Comparison of ENCODE assay signal across 18 cellular contexts in genomic region chr7:452791-453455, GRCh38.
DNase-seq lines count a peak whose midpoint lies in the region; ATAC-seq and TF ChIP-seq lines count a peak whose summit lies in the region.
"Had no signal": no experiment of that assay in that cellular context is flagged by ENCODE, and none has a peak within 500 bp of the region (broad histone marks: within the 10 kb centered on the region; RNA-seq: fewer than 3 reads in every experiment).

No MANE protein-coding gene starts in this region.

- H3K4me3 Mint-ChIP-seq in stimulated activated effector memory CD8-positive, alpha-beta T cell treated with anti-CD3 and anti-CD28 coated beads, Interleukin-12 subunit alpha, Interleukin-12 subunit beta, amount 100 ng/mL, for 72 hours = no peak overlapping the region
- H3K4me3 Mint-ChIP-seq: activated T-helper 17 cell treated with anti-CD3 and anti-CD28 coated beads, Interleukin-2, amount 50 U/mL, for 72 hours; dendritic cell treated with granulocyte-macrophage colony-stimulating factor and Interleukin-4, amounts not matched to agents 40 ng/mL and 50 ng/mL, for 4 days had no signal

- H3K36me3 ChIP-seq in ES-I3 (ENCODE audit: insufficient read depth, low read length) = no peaks in the 10 kb centered on the region
- H3K36me3 ChIP-seq in HEK293 (ENCODE audit: control insufficient read depth in 2 of 2, insufficient read depth in 1 of 2, low read length in 2 of 2) = no peaks in the 10 kb centered on the region
- no peaks in the 10 kb centered on the region for H3K36me3 ChIP-seq in hepatocyte (replicated peaks; ENCODE audit: insufficient read depth, low read depth)
- no peaks in the 10 kb centered on the region for H3K36me3 ChIP-seq in osteoblast (ENCODE audit: insufficient read depth, low read length)

- H4K20me1 ChIP-seq in hepatocyte (ENCODE audit: insufficient read depth, poor library complexity, severe bottlenecking) = no peaks in the 10 kb centered on the region
- no peaks in the 10 kb centered on the region for H4K20me1 ChIP-seq in osteoblast (ENCODE audit: insufficient read depth, low read length)

- H3K4me2 ChIP-seq in hepatocyte (peak overlapping the region; percentile 56), osteoblast (ENCODE audit: insufficient read depth, low read length) (peak overlapping the region; percentile 65)

- no peaks in the 10 kb centered on the region for H3K9me3 Mint-ChIP-seq in stimulated activated effector memory CD8-positive, alpha-beta T cell treated with anti-CD3 and anti-CD28 coated beads, Interleukin-12 subunit alpha, Interleukin-12 subunit beta, amount 100 ng/mL, for 72 hours
- H3K9me3 Mint-ChIP-seq: activated T-helper 17 cell treated with anti-CD3 and anti-CD28 coated beads, Interleukin-2, amount 50 U/mL, for 72 hours; dendritic cell treated with granulocyte-macrophage colony-stimulating factor and Interleukin-4, amounts not matched to agents 40 ng/mL and 50 ng/mL, for 4 days had no signal

- H3K4me1 Mint-ChIP-seq in stimulated activated effector memory CD8-positive, alpha-beta T cell treated with anti-CD3 and anti-CD28 coated beads, Interleukin-12 subunit alpha, Interleukin-12 subunit beta, amount 100 ng/mL, for 72 hours = peaks cover 18% of the 10 kb centered on the region

- CTCF ChIA-PET in HEK293 (lab: Yijun Ruan, JAX) = no interaction called here

- H3K79me2 ChIP-seq in hepatocyte (no peaks in the 10 kb centered on the region), osteoblast (ENCODE audit: insufficient read depth, low read length) (no peaks in the 10 kb centered on the region)

- H3K36me3 Mint-ChIP-seq in stimulated activated effector memory CD8-positive, alpha-beta T cell treated with anti-CD3 and anti-CD28 coated beads, Interleukin-12 subunit alpha, Interleukin-12 subunit beta, amount 100 ng/mL, for 72 hours = no peaks in the 10 kb centered on the region

- TF ChIP-seq CTCF in HEK293 (tag by site-specific recombination; IDR thresholded peaks at IDR 0.05) (no peak), hepatocyte (IDR thresholded peaks at IDR 0.05; ENCODE audit: poor library complexity) (no peak), osteoblast (IDR thresholded peaks at IDR 0.05; ENCODE audit: extremely low read depth, low read depth, low read length) (no peak)

- no peaks in the 10 kb centered on the region for H3K9me3 ChIP-seq in ES-I3 (ENCODE audit: control insufficient read depth, insufficient read depth, low read length)
- no peaks in the 10 kb centered on the region for H3K9me3 ChIP-seq in HEK293 (ENCODE audit: control insufficient read depth, insufficient read depth, low read depth, low read length)
- H3K9me3 ChIP-seq in hepatocyte (ENCODE audit: low read depth) = no peaks in the 10 kb centered on the region
- no peaks in the 10 kb centered on the region for H3K9me3 ChIP-seq in osteoblast (ENCODE audit: low read depth, low read length)

- peak overlapping the region; percentile 50; the same call in 1 of the 2 replicates for H3K9ac ChIP-seq in ES-I3 (ENCODE audit: low read depth, low read length)

- H3K27ac ChIP-seq in HEK293 (ENCODE audit: extremely low read depth, low read depth, low read length) = no peak overlapping the region
- no peak overlapping the region for H3K27ac ChIP-seq in hepatocyte
- no peak overlapping the region for H3K27ac ChIP-seq in osteoblast (ENCODE audit: low read depth, low read length)
- H3K27ac ChIP-seq: foreskin keratinocyte had no signal

- H3K4me3 ChIP-seq in HEK293 (ENCODE audit: low read depth, low read length) (no peak overlapping the region), hepatocyte (no peak overlapping the region), osteoblast (ENCODE audit: insufficient read depth, low read length) (peak overlapping the region; percentile 52)

- no peaks in the 10 kb centered on the region for H3K9me2 ChIP-seq in hepatocyte (replicated peaks; ENCODE audit: insufficient read depth)

- POLR2A ChIA-PET in HEK293 (lab: Yijun Ruan, JAX) = no interaction called here

- WGBS in hepatocyte (ENCODE audit: low lambda C conversion rate, missing lambda C conversion rate) = 83% methylated on average over 20 of the region's 21 CpGs

- H2AFZ ChIP-seq in hepatocyte (no peak overlapping the region), osteoblast (ENCODE audit: low read length) (peak overlapping the region; percentile 80)

- ATAC-seq in HG03025 (IDR thresholded peaks at IDR 0.05; ENCODE audit: low FRiP score, unreplicated experiment) (no peak), SK-N-SH treated with all-trans-retinoic acid at 6 μM for 48 hours (no peak)
- no peak for ATAC-seq in stimulated activated effector memory CD8-positive, alpha-beta T cell treated with anti-CD3 and anti-CD28 coated beads, Interleukin-12 subunit alpha, Interleukin-12 subunit beta, amount 100 ng/mL, for 72 hours
- ATAC-seq: activated T-helper 17 cell treated with anti-CD3 and anti-CD28 coated beads, Interleukin-2, amount 50 U/mL, for 72 hours; foreskin keratinocyte had no signal

- H3K4me1 ChIP-seq in ES-I3 (ENCODE audit: insufficient read depth, low read length) (peaks cover 3% of the 10 kb centered on the region; the same call in 1 of the 2 replicates), HEK293 (ENCODE audit: control insufficient read depth, insufficient read depth, low read length) (no peaks in the 10 kb centered on the region), hepatocyte (ENCODE audit: insufficient read depth) (peaks cover 20% of the 10 kb centered on the region), osteoblast (ENCODE audit: insufficient read depth, low read length) (peaks cover 26% of the 10 kb centered on the region)
- H3K4me1 ChIP-seq: foreskin keratinocyte had no signal

- DNase-seq in hepatocyte (ENCODE audit: low spot score) (no peak), osteoblast (ENCODE audit: insufficient read length, low spot score, missing footprints) (peak; percentile 94), C1 segment of cervical spinal cord (lab: John Stamatoyannopoulos, UW) (no peak)
- no peak for DNase-seq in stimulated activated effector memory CD8-positive, alpha-beta T cell treated with anti-CD3 and anti-CD28 coated beads, Interleukin-12 subunit alpha, Interleukin-12 subunit beta, amount 100 ng/mL, for 72 hours (ENCODE audit: low spot score in 2 of 2)
- DNase-seq: activated CD4-positive, alpha-beta T cell treated with anti-CD3 and anti-CD28 coated beads for 1 hour; DND-41; foreskin keratinocyte; HCEC 1CT; left colon; NCI-H1694; NCI-H226; nucleus accumbens had no signal

- no peak overlapping the region for H3K27ac Mint-ChIP-seq in stimulated activated effector memory CD8-positive, alpha-beta T cell treated with anti-CD3 and anti-CD28 coated beads, Interleukin-12 subunit alpha, Interleukin-12 subunit beta, amount 100 ng/mL, for 72 hours
- H3K27ac Mint-ChIP-seq: activated T-helper 17 cell treated with anti-CD3 and anti-CD28 coated beads, Interleukin-2, amount 50 U/mL, for 72 hours; dendritic cell treated with granulocyte-macrophage colony-stimulating factor and Interleukin-4, amounts not matched to agents 40 ng/mL and 50 ng/mL, for 4 days had no signal

- H3K27me3 ChIP-seq in hepatocyte (peaks cover 6% of the 10 kb centered on the region), osteoblast (ENCODE audit: insufficient read depth, low read length) (no peaks in the 10 kb centered on the region)

TF ChIP-seq in HEK293, 187 proteins besides CTCF, POLR2A, EP300 and RAD21:
- TF ChIP-seq ZNF513 (tag by site-specific recombination; IDR thresholded peaks at IDR 0.05) (no peak), ZIC2 (tag by site-specific recombination; IDR thresholded peaks at IDR 0.05) (peak; percentile 72), GLIS1 (tag by site-specific recombination; IDR thresholded peaks at IDR 0.05) (peak; percentile 36; the same call in 1 of the 2 replicates)

TF ChIP-seq in SK-N-SH treated with all-trans-retinoic acid at 6 μM for 48 hours, 23 proteins besides CTCF, POLR2A, EP300 and RAD21 (continues in another document):
- TF ChIP-seq ZFP3 (CRISPR knock-in tag; IDR thresholded peaks at IDR 0.05) = no peak
- no peak for TF ChIP-seq PATZ1 (CRISPR knock-in tag; IDR thresholded peaks at IDR 0.05; ENCODE audit: borderline replicate concordance)
- no peak for TF ChIP-seq TSHZ2 (CRISPR knock-in tag; IDR thresholded peaks at IDR 0.05)
- no peak for TF ChIP-seq ZFP30 (CRISPR knock-in tag; IDR thresholded peaks at IDR 0.05)
- no peak for TF ChIP-seq ZC3H10 (CRISPR knock-in tag; IDR thresholded peaks at IDR 0.05)
